ENCODE assay signal across 28 cellular contexts in the genomic region with DNA sequence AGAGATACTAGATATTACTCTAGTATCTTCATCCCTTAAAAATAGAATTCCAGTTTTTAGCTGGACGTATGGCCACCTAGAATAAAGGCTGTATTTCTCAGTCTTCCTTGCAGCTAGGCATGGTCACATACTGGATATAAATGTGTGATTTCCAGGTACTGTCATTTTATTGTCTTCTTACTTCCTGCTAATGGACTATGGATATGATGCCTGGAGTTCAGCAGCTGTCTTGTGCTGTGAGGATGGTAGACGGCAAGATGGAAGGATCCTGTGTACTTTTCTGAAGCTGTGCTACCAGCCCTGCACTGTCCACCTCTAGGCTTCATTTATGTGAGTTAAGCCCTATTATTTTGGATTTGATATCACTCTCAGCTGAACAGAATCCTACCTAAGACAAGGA.
"Had no signal": no experiment of that assay in that cellular context is flagged by ENCODE, and none has a peak within 500 bp of the region (broad histone marks: within the 10 kb centered on the region; RNA-seq: fewer than 3 reads in every experiment).

No MANE protein-coding gene starts in this region.

- H3K36me3 ChIP-seq: brain microvascular endothelial cell, esophagus squamous epithelium, gastroesophageal sphincter, WERI-Rb-1 had no signal

- FAIRE-seq: astrocyte, bronchial epithelial cell had no signal

- H3K9me3 ChIP-seq: esophagus squamous epithelium, gastroesophageal sphincter had no signal

- H3K27me3 ChIP-seq: brain microvascular endothelial cell, dorsolateral prefrontal cortex, esophagus squamous epithelium, gastroesophageal sphincter had no signal

- H3K27ac ChIP-seq: brain microvascular endothelial cell, dorsolateral prefrontal cortex, gastroesophageal sphincter had no signal

- DNase-seq: activated B cell treated with CpG ODN at 0.5 μM for 24 hours; activated CD4-positive, alpha-beta T cell treated with anti-CD3 and anti-CD28 coated beads for 48 hours; activated CD4-positive, alpha-beta T cell treated with anti-CD3 and anti-CD28 coated beads, Interleukin-2, amount 50 U/mL, for 1 hour; activated CD4-positive, alpha-beta T cell treated with anti-CD3 and anti-CD28 coated beads, Interleukin-2, amount 50 U/mL, for 48 hours; activated CD8-positive, alpha-beta memory T cell treated with anti-CD3 and anti-CD28 coated beads for 24 hours; activated CD8-positive, alpha-beta T cell treated with anti-CD3 and anti-CD28 coated beads for 36 hours; activated effector memory CD4-positive, alpha-beta T cell treated with Interleukin-2 at 50 U/mL for 16 hours; activated gamma-delta T cell treated with Interleukin-2 at 50 U/mL for 16 hours; activated naive CD4-positive, alpha-beta T cell treated with anti-CD3 and anti-CD28 coated beads, Interleukin-2, amount 50 U/mL, for 16 hours; activated naive CD4-positive, alpha-beta T cell treated with Interleukin-2 at 50 U/mL for 16 hours; activated T-cell treated with anti-CD3 and anti-CD28 coated beads, Interleukin-2, amount 50 U/mL, for 4 hours; amniotic stem cell; anterior cingulate cortex; brain microvascular endothelial cell; dorsolateral prefrontal cortex; effector memory CD4-positive, alpha-beta T cell; esophagus squamous epithelium; foreskin melanocyte; T-helper 1 cell; T-helper 17 cell; T1000; WERI-Rb-1 had no signal

- ATAC-seq: activated CD4-positive, CD25-positive, alpha-beta regulatory T cell treated with anti-CD3 and anti-CD28 coated beads, Interleukin-2, amount 50 U/mL, for 24 hours; activated CD8-positive, alpha-beta T cell treated with anti-CD3 and anti-CD28 coated beads for 36 hours; activated T-cell treated with anti-CD3 and anti-CD28 coated beads, Interleukin-2, amount 50 U/mL, for 4 hours; activated T-helper 17 cell treated with anti-CD3 and anti-CD28 coated beads, Interleukin-2, amount 50 U/mL, for 72 hours; T-helper 17 cell had no signal

- H3K4me3 ChIP-seq: coronary artery, dorsolateral prefrontal cortex, esophagus squamous epithelium, gastroesophageal sphincter had no signal
